In the genomic region with DNA sequence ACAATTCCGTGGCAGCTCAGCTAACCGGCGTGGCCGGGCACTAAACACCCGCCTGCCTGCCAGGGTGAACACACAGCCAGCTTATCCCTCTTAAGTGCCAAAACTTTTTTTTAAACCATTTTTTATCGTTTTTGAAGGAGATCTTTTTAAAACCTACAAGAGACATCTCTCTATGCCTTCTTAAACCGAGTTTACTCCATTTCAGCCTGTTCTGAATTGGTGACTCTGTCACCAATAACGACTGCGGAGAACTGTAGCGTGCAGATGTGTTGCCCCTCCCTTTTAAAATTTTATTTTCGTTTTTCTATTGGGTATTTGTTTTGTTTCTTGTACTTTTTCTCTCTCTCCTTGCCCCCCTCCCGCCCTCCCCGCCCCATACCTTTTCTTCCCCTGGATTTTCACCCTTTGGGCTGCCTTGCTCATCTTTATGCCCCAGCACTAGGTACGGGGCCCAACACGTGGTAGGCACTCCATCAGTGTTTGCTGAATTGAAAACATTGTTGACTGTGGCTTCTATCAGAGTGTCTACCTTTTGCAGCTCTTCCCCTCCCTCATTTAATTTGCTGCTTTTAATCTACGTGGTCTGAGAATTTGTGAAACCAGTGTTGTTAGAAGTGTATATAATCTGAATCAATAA, we compare ENCODE assay signal across 2 cellular contexts.
TF ChIP-seq lines count a peak whose summit lies in the region.

No MANE protein-coding gene starts in this region.

TF ChIP-seq in GM23338, 12 proteins besides CTCF, POLR2A, EP300 and RAD21 (continued from another document):
- TF ChIP-seq, protein P1, sequence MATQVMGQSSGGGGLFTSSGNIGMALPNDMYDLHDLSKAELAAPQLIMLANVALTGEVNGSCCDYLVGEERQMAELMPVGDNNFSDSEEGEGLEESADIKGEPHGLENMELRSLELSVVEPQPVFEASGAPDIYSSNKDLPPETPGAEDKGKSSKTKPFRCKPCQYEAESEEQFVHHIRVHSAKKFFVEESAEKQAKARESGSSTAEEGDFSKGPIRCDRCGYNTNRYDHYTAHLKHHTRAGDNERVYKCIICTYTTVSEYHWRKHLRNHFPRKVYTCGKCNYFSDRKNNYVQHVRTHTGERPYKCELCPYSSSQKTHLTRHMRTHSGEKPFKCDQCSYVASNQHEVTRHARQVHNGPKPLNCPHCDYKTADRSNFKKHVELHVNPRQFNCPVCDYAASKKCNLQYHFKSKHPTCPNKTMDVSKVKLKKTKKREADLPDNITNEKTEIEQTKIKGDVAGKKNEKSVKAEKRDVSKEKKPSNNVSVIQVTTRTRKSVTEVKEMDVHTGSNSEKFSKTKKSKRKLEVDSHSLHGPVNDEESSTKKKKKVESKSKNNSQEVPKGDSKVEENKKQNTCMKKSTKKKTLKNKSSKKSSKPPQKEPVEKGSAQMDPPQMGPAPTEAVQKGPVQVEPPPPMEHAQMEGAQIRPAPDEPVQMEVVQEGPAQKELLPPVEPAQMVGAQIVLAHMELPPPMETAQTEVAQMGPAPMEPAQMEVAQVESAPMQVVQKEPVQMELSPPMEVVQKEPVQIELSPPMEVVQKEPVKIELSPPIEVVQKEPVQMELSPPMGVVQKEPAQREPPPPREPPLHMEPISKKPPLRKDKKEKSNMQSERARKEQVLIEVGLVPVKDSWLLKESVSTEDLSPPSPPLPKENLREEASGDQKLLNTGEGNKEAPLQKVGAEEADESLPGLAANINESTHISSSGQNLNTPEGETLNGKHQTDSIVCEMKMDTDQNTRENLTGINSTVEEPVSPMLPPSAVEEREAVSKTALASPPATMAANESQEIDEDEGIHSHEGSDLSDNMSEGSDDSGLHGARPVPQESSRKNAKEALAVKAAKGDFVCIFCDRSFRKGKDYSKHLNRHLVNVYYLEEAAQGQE (IDR thresholded peaks at IDR 0.05; ENCODE audit: unreplicated experiment) = no peak
- TF ChIP-seq STAT1 (IDR thresholded peaks at IDR 0.05; ENCODE audit: unreplicated experiment) = no peak

TF ChIP-seq in WTC11, 78 proteins besides CTCF, POLR2A, EP300 and RAD21 (continued from another document):
- no peak for TF ChIP-seq STAT6 (CRISPR knock-in tag; conservative IDR thresholded peaks at IDR 0.05; ENCODE audit: low read depth)
- TF ChIP-seq, protein P2, sequence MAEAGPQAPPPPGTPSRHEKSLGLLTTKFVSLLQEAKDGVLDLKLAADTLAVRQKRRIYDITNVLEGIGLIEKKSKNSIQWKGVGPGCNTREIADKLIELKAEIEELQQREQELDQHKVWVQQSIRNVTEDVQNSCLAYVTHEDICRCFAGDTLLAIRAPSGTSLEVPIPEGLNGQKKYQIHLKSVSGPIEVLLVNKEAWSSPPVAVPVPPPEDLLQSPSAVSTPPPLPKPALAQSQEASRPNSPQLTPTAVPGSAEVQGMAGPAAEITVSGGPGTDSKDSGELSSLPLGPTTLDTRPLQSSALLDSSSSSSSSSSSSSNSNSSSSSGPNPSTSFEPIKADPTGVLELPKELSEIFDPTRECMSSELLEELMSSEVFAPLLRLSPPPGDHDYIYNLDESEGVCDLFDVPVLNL (CRISPR knock-in tag; IDR thresholded peaks at IDR 0.05; ENCODE audit: borderline replicate concordance, low read depth) = no peak
- no peak for TF ChIP-seq SMAD4 (CRISPR knock-in tag; IDR thresholded peaks at IDR 0.05)
